ENCODE assay signal across 1 cellular context in genomic region chr15:67523337-67523736, GRCh38.
TF ChIP-seq lines count a peak whose summit lies in the region.

No MANE protein-coding gene starts in this region.

TF ChIP-seq in GM12878, 131 proteins besides CTCF, POLR2A, EP300 and RAD21:
- TF ChIP-seq NKRF (conservative IDR thresholded peaks at IDR 0.05) (no peak), HCFC1 (IDR thresholded peaks at IDR 0.05; ENCODE audit: low read length) (no peak)
